Comparison of ENCODE assay signal across 1 cellular context in genomic region chr6:126388235-126388634, GRCh38.
TF ChIP-seq lines count a peak whose summit lies in the region.

No MANE protein-coding gene starts in this region.

TF ChIP-seq in HepG2, 621 proteins besides CTCF, POLR2A, EP300 and RAD21 (continued from another document):
- TF ChIP-seq CSRNP2 (CRISPR knock-in tag; conservative IDR thresholded peaks at IDR 0.05; ENCODE audit: low read depth) (no peak), ZNF766 (CRISPR knock-in tag; IDR thresholded peaks at IDR 0.05; ENCODE audit: borderline replicate concordance) (no peak), ZNF572 (CRISPR knock-in tag; IDR thresholded peaks at IDR 0.05) (no peak), TEF (CRISPR knock-in tag; IDR thresholded peaks at IDR 0.05) (no peak), MAZ (IDR thresholded peaks at IDR 0.05; ENCODE audit: borderline replicate concordance, low read depth, low read length) (no peak), MAZ (CRISPR knock-in tag; IDR thresholded peaks at IDR 0.05; ENCODE audit: low read depth) (no peak), NR3C1 (CRISPR knock-in tag; IDR thresholded peaks at IDR 0.05) (no peak), AHDC1 (CRISPR knock-in tag; IDR thresholded peaks at IDR 0.05; ENCODE audit: borderline replicate concordance) (no peak)
